ENCODE assay signal across 17 cellular contexts in the genomic region with DNA sequence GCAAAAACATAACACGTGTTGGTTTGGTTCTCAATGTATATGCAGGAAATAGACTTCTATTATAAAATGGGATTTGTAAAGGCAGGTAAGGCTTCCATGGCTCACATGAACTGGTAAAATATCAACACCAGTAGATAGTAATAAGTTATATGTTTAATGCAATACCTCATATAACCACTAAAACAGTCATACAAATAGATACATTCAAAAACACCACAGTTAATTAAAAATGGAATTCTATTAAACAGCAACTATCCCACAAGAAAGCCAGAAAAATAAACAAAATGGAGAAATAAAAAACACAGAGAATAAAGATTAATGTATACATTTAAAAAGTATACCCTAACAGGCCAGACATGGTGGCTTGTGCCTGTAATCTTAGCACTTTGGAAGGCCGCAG.
DNase-seq lines count a peak whose midpoint lies in the region; ATAC-seq and TF ChIP-seq lines count a peak whose summit lies in the region.
"Had no signal": no experiment of that assay in that cellular context is flagged by ENCODE, and none has a peak within 500 bp of the region (broad histone marks: within the 10 kb centered on the region; RNA-seq: fewer than 3 reads in every experiment).

No MANE protein-coding gene starts in this region.

- TF ChIP-seq CTCF in endodermal cell (conservative IDR thresholded peaks at IDR 0.05) = peak; percentile 43
- peak; percentile 44 for TF ChIP-seq CTCF in mesothelial cell of epicardium (IDR thresholded peaks at IDR 0.05; ENCODE audit: unreplicated experiment)
- TF ChIP-seq CTCF in progenitor cell of endocrine pancreas (IDR thresholded peaks at IDR 0.05; ENCODE audit: unreplicated experiment) = peak; percentile 15
- no peak for TF ChIP-seq CTCF in vagina (IDR thresholded peaks at IDR 0.05)

- H3K27ac Mint-ChIP-seq in endodermal cell (no peak overlapping the region), mesothelial cell of epicardium (no peak overlapping the region), progenitor cell of endocrine pancreas (no peak overlapping the region)
- H3K27ac Mint-ChIP-seq: B cell; CD4-positive, CD25-positive, alpha-beta regulatory T cell; CD8-positive, alpha-beta T cell had no signal

- DNase-seq in endodermal cell (no peak), mesothelial cell of epicardium (ENCODE audit: low spot score in 2 of 2, unreplicated experiment in 2 of 2) (no peak), progenitor cell of endocrine pancreas (ENCODE audit: low spot score, unreplicated experiment) (no peak), vagina (ENCODE audit: extremely low spot score in 2 of 2) (no peak)
- DNase-seq in activated CD4-positive, alpha-beta T cell treated with anti-CD3 and anti-CD28 coated beads, Interleukin-2, amount 50 U/mL, for 4 hours = no peak
- DNase-seq: Caco-2; CD4-positive, CD25-positive, alpha-beta regulatory T cell; CD8-positive, alpha-beta T cell; DMS153; DND-41; GM23248; H7 had no signal

- H3K36me3 Mint-ChIP-seq in endodermal cell (ENCODE audit: low read depth) (no peaks in the 10 kb centered on the region), mesothelial cell of epicardium (no peaks in the 10 kb centered on the region), progenitor cell of endocrine pancreas (ENCODE audit: insufficient read depth) (no peaks in the 10 kb centered on the region)
- H3K36me3 Mint-ChIP-seq: CD4-positive, CD25-positive, alpha-beta regulatory T cell; CD8-positive, alpha-beta T cell had no signal

- H3K9ac ChIP-seq in endodermal cell (ENCODE audit: extremely low read depth, low read length, poor library complexity, severe bottlenecking) = no peak overlapping the region
- H3K9ac ChIP-seq: BLaER1, GM23248 had no signal

- H3K9me3 Mint-ChIP-seq in endodermal cell (no peaks in the 10 kb centered on the region), mesothelial cell of epicardium (no peaks in the 10 kb centered on the region), progenitor cell of endocrine pancreas (ENCODE audit: low read depth) (no peaks in the 10 kb centered on the region)
- H3K9me3 Mint-ChIP-seq: CD8-positive, alpha-beta T cell had no signal

- no peaks in the 10 kb centered on the region for H3K9me3 ChIP-seq in endodermal cell (ENCODE audit: control insufficient read depth, low read length)
- no peaks in the 10 kb centered on the region for H3K9me3 ChIP-seq in vagina
- H3K9me3 ChIP-seq: BLaER1, Caco-2 had no signal

- H3K4me3 ChIP-seq in endodermal cell (ENCODE audit: low read length) (no peak overlapping the region), vagina (no peak overlapping the region)
- H3K4me3 ChIP-seq: BLaER1, GM23248 had no signal

- intact Hi-C loops in vagina (cut with DNase I) = no loop called here

- 88 to 100% methylated on average over 1 to 2 of the region's 2 CpGs for WGBS in endodermal cell (ENCODE audit: insufficient coverage in 1 of 2, insufficient read length in 1 of 2), 2 experiments

- no peak for ATAC-seq in HG02938 (IDR thresholded peaks at IDR 0.05; ENCODE audit: unreplicated experiment)
- ATAC-seq: CD8-positive, alpha-beta T cell; HCT116 had no signal

- H3K36me3 ChIP-seq in endodermal cell (ENCODE audit: control insufficient read depth, insufficient read depth, low read length) (no peaks in the 10 kb centered on the region), vagina (no peaks in the 10 kb centered on the region)
- H3K36me3 ChIP-seq: BLaER1 had no signal

- TF ChIP-seq POLR2A in vagina (IDR thresholded peaks at IDR 0.05) = no peak

- H3K27me3 Mint-ChIP-seq in endodermal cell (ENCODE audit: insufficient read depth) = no peaks in the 10 kb centered on the region
- peaks cover 7% of the 10 kb centered on the region for H3K27me3 Mint-ChIP-seq in mesothelial cell of epicardium (ENCODE audit: low read depth)
- no peaks in the 10 kb centered on the region for H3K27me3 Mint-ChIP-seq in progenitor cell of endocrine pancreas
- H3K27me3 Mint-ChIP-seq: B cell; CD4-positive, CD25-positive, alpha-beta regulatory T cell had no signal

- H3K4me3 Mint-ChIP-seq in endodermal cell (no peak overlapping the region), mesothelial cell of epicardium (no peak overlapping the region), progenitor cell of endocrine pancreas (ENCODE audit: low read depth) (no peak overlapping the region)
- H3K4me3 Mint-ChIP-seq: B cell; CD4-positive, CD25-positive, alpha-beta regulatory T cell; CD8-positive, alpha-beta T cell had no signal

- no peaks in the 10 kb centered on the region for H3K27me3 ChIP-seq in endodermal cell (ENCODE audit: control insufficient read depth, insufficient read depth, low read length, poor library complexity, severe bottlenecking)
- H3K27me3 ChIP-seq in vagina = no peaks in the 10 kb centered on the region
- H3K27me3 ChIP-seq: BLaER1 had no signal

- no peak overlapping the region for H3K27ac ChIP-seq in endodermal cell (ENCODE audit: low read depth, low read length)
- H3K27ac ChIP-seq in vagina = no peak overlapping the region
- H3K27ac ChIP-seq: BLaER1, C4-2B, GM23248 had no signal

- H3K4me1 ChIP-seq in endodermal cell (ENCODE audit: control insufficient read depth, insufficient read depth, low read length) (no peaks in the 10 kb centered on the region), vagina (no peaks in the 10 kb centered on the region)
- H3K4me1 ChIP-seq: BLaER1, Caco-2 had no signal

- peaks cover 5% of the 10 kb centered on the region for H3K4me1 Mint-ChIP-seq in endodermal cell
- H3K4me1 Mint-ChIP-seq in mesothelial cell of epicardium = no peaks in the 10 kb centered on the region
- H3K4me1 Mint-ChIP-seq in progenitor cell of endocrine pancreas (ENCODE audit: low read depth) = peaks cover 2% of the 10 kb centered on the region
- H3K4me1 Mint-ChIP-seq: B cell; CD4-positive, CD25-positive, alpha-beta regulatory T cell had no signal

Comparison
In these comparisons a context has a peak if more than half of its experiments do, and no peak if none do; other contexts are left out.
1. CTCF ChIP-seq: peak in endodermal cell (single experiment), mesothelial cell of epicardium (single experiment) and progenitor cell of endocrine pancreas (single experiment); none in vagina (0 of 3).